1 cellular context compared by ENCODE assay signal in the genomic region with DNA sequence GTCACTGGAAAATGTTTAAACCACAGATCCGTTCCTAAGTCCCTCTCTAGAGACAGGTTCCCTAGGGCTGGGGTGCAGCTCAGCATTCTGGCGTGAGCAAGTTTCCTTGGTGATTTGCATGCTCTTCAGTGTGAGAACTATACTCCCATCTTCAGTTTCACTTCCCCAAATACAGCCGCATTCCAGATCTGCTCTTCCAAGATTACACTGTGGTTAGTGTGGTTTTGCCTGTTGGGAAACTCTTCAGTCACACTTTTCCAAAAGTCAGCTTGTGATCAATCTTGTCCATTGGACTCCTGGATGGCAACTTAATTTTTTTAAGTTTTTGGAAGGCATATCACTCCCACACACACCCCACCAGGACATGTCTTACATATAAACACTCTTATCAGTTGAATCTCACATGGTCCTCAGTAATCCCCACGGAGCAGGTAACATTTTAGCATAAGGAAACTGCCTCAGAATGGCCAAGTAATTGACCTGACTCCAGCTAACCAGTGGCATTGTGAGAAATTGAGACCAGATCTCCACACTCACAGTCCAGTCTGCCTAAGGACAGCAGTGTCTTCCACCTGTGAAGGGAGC.
A peak's percentile ranks its signal among the peaks of the same experiment; 100 is the strongest.
TF ChIP-seq lines count a peak whose summit lies in the region.

No MANE protein-coding gene starts in this region.

TF ChIP-seq in K562, 482 proteins besides CTCF, POLR2A, EP300 and RAD21 (continued from another document and continues in another):
- TF ChIP-seq, protein P1, sequence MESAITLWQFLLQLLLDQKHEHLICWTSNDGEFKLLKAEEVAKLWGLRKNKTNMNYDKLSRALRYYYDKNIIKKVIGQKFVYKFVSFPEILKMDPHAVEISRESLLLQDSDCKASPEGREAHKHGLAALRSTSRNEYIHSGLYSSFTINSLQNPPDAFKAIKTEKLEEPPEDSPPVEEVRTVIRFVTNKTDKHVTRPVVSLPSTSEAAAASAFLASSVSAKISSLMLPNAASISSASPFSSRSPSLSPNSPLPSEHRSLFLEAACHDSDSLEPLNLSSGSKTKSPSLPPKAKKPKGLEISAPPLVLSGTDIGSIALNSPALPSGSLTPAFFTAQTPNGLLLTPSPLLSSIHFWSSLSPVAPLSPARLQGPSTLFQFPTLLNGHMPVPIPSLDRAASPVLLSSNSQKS (CRISPR knock-in tag; IDR thresholded peaks at IDR 0.05) = no peak
- TF ChIP-seq PTTG1 (tag; IDR thresholded peaks at IDR 0.05; ENCODE audit: low read depth) = no peak
- no peak for TF ChIP-seq KLF13 (tag; IDR thresholded peaks at IDR 0.05; ENCODE audit: borderline replicate concordance, low read depth)
- TF ChIP-seq HOMEZ (CRISPR knock-in tag; IDR thresholded peaks at IDR 0.05) = no peak
- TF ChIP-seq, protein P2, sequence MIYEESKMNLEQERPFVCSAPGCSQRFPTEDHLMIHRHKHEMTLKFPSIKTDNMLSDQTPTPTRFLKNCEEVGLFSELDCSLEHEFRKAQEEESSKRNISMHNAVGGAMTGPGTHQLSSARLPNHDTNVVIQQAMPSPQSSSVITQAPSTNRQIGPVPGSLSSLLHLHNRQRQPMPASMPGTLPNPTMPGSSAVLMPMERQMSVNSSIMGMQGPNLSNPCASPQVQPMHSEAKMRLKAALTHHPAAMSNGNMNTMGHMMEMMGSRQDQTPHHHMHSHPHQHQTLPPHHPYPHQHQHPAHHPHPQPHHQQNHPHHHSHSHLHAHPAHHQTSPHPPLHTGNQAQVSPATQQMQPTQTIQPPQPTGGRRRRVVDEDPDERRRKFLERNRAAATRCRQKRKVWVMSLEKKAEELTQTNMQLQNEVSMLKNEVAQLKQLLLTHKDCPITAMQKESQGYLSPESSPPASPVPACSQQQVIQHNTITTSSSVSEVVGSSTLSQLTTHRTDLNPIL (CRISPR knock-in tag; IDR thresholded peaks at IDR 0.05) = no peak
- no peak for TF ChIP-seq ARHGAP35 (IDR thresholded peaks at IDR 0.05; ENCODE audit: partially characterized antibody)
- TF ChIP-seq, protein P3, sequence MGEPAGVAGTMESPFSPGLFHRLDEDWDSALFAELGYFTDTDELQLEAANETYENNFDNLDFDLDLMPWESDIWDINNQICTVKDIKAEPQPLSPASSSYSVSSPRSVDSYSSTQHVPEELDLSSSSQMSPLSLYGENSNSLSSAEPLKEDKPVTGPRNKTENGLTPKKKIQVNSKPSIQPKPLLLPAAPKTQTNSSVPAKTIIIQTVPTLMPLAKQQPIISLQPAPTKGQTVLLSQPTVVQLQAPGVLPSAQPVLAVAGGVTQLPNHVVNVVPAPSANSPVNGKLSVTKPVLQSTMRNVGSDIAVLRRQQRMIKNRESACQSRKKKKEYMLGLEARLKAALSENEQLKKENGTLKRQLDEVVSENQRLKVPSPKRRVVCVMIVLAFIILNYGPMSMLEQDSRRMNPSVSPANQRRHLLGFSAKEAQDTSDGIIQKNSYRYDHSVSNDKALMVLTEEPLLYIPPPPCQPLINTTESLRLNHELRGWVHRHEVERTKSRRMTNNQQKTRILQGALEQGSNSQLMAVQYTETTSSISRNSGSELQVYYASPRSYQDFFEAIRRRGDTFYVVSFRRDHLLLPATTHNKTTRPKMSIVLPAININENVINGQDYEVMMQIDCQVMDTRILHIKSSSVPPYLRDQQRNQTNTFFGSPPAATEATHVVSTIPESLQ (CRISPR knock-in tag; IDR thresholded peaks at IDR 0.05) = no peak
- TF ChIP-seq TBL1XR1 (IDR thresholded peaks at IDR 0.05; ENCODE audit: low read length in 2 of 2) = no peak
- TF ChIP-seq NFIC (IDR thresholded peaks at IDR 0.05) = peak; percentile 20; the same call in 1 of the 2 replicates
- TF ChIP-seq MLLT1 (IDR thresholded peaks at IDR 0.05) = peak in 1 of 2 experiments; percentile 99; a peak in 2 of 4 replicates
- TF ChIP-seq ZC3H8 (IDR thresholded peaks at IDR 0.05) = no peak
- TF ChIP-seq, protein P4, sequence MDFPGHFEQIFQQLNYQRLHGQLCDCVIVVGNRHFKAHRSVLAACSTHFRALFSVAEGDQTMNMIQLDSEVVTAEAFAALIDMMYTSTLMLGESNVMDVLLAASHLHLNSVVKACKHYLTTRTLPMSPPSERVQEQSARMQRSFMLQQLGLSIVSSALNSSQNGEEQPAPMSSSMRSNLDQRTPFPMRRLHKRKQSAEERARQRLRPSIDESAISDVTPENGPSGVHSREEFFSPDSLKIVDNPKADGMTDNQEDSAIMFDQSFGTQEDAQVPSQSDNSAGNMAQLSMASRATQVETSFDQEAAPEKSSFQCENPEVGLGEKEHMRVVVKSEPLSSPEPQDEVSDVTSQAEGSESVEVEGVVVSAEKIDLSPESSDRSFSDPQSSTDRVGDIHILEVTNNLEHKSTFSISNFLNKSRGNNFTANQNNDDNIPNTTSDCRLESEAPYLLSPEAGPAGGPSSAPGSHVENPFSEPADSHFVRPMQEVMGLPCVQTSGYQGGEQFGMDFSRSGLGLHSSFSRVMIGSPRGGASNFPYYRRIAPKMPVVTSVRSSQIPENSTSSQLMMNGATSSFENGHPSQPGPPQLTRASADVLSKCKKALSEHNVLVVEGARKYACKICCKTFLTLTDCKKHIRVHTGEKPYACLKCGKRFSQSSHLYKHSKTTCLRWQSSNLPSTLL (IDR thresholded peaks at IDR 0.05) = no peak
- TF ChIP-seq NONO (IDR thresholded peaks at IDR 0.05; ENCODE audit: low read depth in 2 of 2, low read length in 1 of 2) = peak in 1 of 2 experiments; percentile 42; a peak in 1 of 4 replicates
- peak; percentile 60; the same call in 1 of the 2 replicates for TF ChIP-seq AFF4 (CRISPR knock-in tag; IDR thresholded peaks at IDR 0.05)
- no peak for TF ChIP-seq MBD1 (CRISPR knock-in tag; IDR thresholded peaks at IDR 0.05)
- no peak for TF ChIP-seq ZNF551 (CRISPR knock-in tag; IDR thresholded peaks at IDR 0.05)
- TF ChIP-seq ZNF717 (CRISPR knock-in tag; IDR thresholded peaks at IDR 0.05) = no peak
- TF ChIP-seq SRSF3 (IDR thresholded peaks at IDR 0.05; ENCODE audit: insufficient read depth, low read length) = no peak
- no peak for TF ChIP-seq SRSF1 (IDR thresholded peaks at IDR 0.05; ENCODE audit: low read depth, low read length)
- TF ChIP-seq PHF20 (IDR thresholded peaks at IDR 0.05; ENCODE audit: partially characterized antibody) = no peak
- TF ChIP-seq ZNF445 (CRISPR knock-in tag; IDR thresholded peaks at IDR 0.05; ENCODE audit: low read depth) = no peak
- TF ChIP-seq ZNF408 (CRISPR knock-in tag; IDR thresholded peaks at IDR 0.05; ENCODE audit: low read depth) = no peak
- no peak for TF ChIP-seq ZNF174 (CRISPR knock-in tag; IDR thresholded peaks at IDR 0.05)
- TF ChIP-seq EHMT2 (IDR thresholded peaks at IDR 0.05) = no peak
- no peak for TF ChIP-seq CSDE1 (IDR thresholded peaks at IDR 0.05)
- TF ChIP-seq POLR2AphosphoS2 (IDR thresholded peaks at IDR 0.05; ENCODE audit: low read length) = no peak
- TF ChIP-seq ZNF444 (CRISPR knock-in tag; IDR thresholded peaks at IDR 0.05) = no peak
- no peak for TF ChIP-seq ZNF764 (CRISPR knock-in tag; IDR thresholded peaks at IDR 0.05; ENCODE audit: low read depth)
- TF ChIP-seq, protein P5, sequence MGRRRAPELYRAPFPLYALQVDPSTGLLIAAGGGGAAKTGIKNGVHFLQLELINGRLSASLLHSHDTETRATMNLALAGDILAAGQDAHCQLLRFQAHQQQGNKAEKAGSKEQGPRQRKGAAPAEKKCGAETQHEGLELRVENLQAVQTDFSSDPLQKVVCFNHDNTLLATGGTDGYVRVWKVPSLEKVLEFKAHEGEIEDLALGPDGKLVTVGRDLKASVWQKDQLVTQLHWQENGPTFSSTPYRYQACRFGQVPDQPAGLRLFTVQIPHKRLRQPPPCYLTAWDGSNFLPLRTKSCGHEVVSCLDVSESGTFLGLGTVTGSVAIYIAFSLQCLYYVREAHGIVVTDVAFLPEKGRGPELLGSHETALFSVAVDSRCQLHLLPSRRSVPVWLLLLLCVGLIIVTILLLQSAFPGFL (CRISPR knock-in tag; IDR thresholded peaks at IDR 0.05) = no peak
- TF ChIP-seq NR2C2 (CRISPR knock-in tag; IDR thresholded peaks at IDR 0.05) = 0 out of 2 replicates have a peak, but pooled peaks have one; percentile 22
- no peak for TF ChIP-seq NR2C2 (tag; IDR thresholded peaks at IDR 0.05)
- TF ChIP-seq HNRNPK (IDR thresholded peaks at IDR 0.05; ENCODE audit: low read depth, low read length, poor library complexity, severe bottlenecking) = no peak
- no peak; the same call in none of the 2 replicates for TF ChIP-seq CXXC5 (CRISPR knock-in tag; IDR thresholded peaks at IDR 0.05)
- no peak for TF ChIP-seq SAP30 (IDR thresholded peaks at IDR 0.05; ENCODE audit: borderline replicate concordance, insufficient read depth, low read depth, low read length, poor library complexity, severe bottlenecking)
- TF ChIP-seq HNRNPUL1 (IDR thresholded peaks at IDR 0.05; ENCODE audit: low read length) = no peak
- TF ChIP-seq TEAD2 (tag; IDR thresholded peaks at IDR 0.05) = no peak
- no peak for TF ChIP-seq NFIX (CRISPR knock-in tag; IDR thresholded peaks at IDR 0.05; ENCODE audit: low read depth)
- no peak for TF ChIP-seq ESRRB (CRISPR knock-in tag; IDR thresholded peaks at IDR 0.05; ENCODE audit: borderline replicate concordance)
- TF ChIP-seq MAFF (IDR thresholded peaks at IDR 0.05; ENCODE audit: low read length) = no peak
- no peak for TF ChIP-seq BMI1 (IDR thresholded peaks at IDR 0.05; ENCODE audit: low read length)
- no peak; a peak in 1 of 4 replicates for TF ChIP-seq SRF (CRISPR knock-in tag; IDR thresholded peaks at IDR 0.05)
- peak; percentile 93 for TF ChIP-seq ZEB2 (IDR thresholded peaks at IDR 0.05)
- TF ChIP-seq RCOR1 (IDR thresholded peaks at IDR 0.05; ENCODE audit: borderline replicate concordance in 1 of 2, low read depth in 2 of 2, low read length in 2 of 2) = peak in 1 of 2 experiments; percentile 67; a peak in 2 of 4 replicates
- peak in 1 of 2 experiments; percentile 10; a peak in 1 of 4 replicates for TF ChIP-seq FOXA3 (CRISPR knock-in tag; conservative IDR thresholded peaks at IDR 0.05 in 1 of 2, IDR thresholded peaks at IDR 0.05 in 1 of 2)
- TF ChIP-seq ZNF507 (tag; conservative IDR thresholded peaks at IDR 0.05) = no peak
